ENCODE assay signal across 8 cellular contexts in the genomic region with DNA sequence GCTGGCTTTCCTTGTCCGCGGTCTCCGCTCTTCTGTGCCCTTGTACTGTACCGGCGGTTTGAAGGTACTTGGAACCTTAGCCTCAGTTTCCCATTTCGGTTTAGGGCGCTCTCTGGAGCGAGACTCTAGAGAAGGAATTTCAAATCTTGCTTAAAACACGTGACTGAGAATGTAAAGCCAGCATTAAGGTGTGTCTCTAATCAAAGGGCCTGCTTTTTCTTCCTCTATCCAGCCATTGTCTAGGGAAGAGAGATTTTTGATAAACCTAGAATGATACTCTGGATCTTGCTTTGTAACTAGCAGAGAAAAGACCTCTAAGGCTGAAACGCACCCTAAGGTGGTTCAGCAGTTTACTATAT. TPM values are rescaled to one million over a fixed set of nuclear protein-coding genes. Genes with fewer than 3 reads are reported as not detected.
A peak's percentile ranks its signal among the peaks of the same experiment; 100 is the strongest.
DNase-seq lines count a peak whose midpoint lies in the region; ATAC-seq and TF ChIP-seq lines count a peak whose summit lies in the region.

No MANE protein-coding gene starts in this region.

- peak overlapping the region; percentile 94 for H3K4me3 Mint-ChIP-seq in T-helper 2 cell treated with Interferon-gamma antibody and Interleukin-4, amounts not matched to agents 5 μg/mL and 100 μg/mL, for 36 hours

- TF ChIP-seq CTCF in ascending aorta (IDR thresholded peaks at IDR 0.05), result no peak

- intact Hi-C loops in ascending aorta (cut with DNase I), result no loop called here
- intact Hi-C loops in left colon (cut with DNase I, micrococcal nuclease), result loop anchor here in 1 of 2 donors (10.0 kb wide), 1 partner anchor 170 kb away; no protein-coding TSS in a partner anchor

- 13% methylated on average over 10 of the region's 10 CpGs for WGBS in thymus

- H3K9me3 ChIP-seq in ascending aorta, result no peaks in the 10 kb centered on the region
- H3K9me3 ChIP-seq in thymus (ENCODE audit: control insufficient read depth), result no peaks in the 10 kb centered on the region

- ATAC-seq in left colon (peak; percentile 46), GM18858 (IDR thresholded peaks at IDR 0.05; ENCODE audit: unreplicated experiment) (no peak), GM18517 (IDR thresholded peaks at IDR 0.05; ENCODE audit: unreplicated experiment) (no peak)

- H3K36me3 Mint-ChIP-seq in T-helper 2 cell treated with Interferon-gamma antibody and Interleukin-4, amounts not matched to agents 5 μg/mL and 100 μg/mL, for 36 hours (ENCODE audit: low read depth), result peaks cover 14% of the 10 kb centered on the region

- peak overlapping the region; percentile 85 for H3K27ac Mint-ChIP-seq in T-helper 2 cell treated with Interferon-gamma antibody and Interleukin-4, amounts not matched to agents 5 μg/mL and 100 μg/mL, for 36 hours

- H3K36me3 ChIP-seq in ascending aorta (peaks cover 8 to 14% of the 10 kb centered on the region in 2 donors), thymus (ENCODE audit: control insufficient read depth, insufficient read depth) (peaks cover 3% of the 10 kb centered on the region)

- H3K4me1 ChIP-seq in ascending aorta (peaks cover 0 to 23% of the 10 kb centered on the region in 2 donors), thymus (ENCODE audit: control insufficient read depth, insufficient read depth, low read length) (peaks cover 20% of the 10 kb centered on the region)

- DNase-seq in T-helper 2 cell treated with Interferon-gamma antibody and Interleukin-4, amounts not matched to agents 5 μg/mL and 100 μg/mL, for 36 hours (ENCODE audit: low spot score), result no peak
- DNase-seq in T-helper 2 cell (no peak), ascending aorta (ENCODE audit: low spot score in 2 of 2) (no peak), left colon (no peak)
- no peak for DNase-seq in stimulated activated CD4-positive, alpha-beta T cell treated with anti-CD3 and anti-CD28 coated beads, Interleukin-12 subunit alpha, Interleukin-12 subunit beta, amount 100 ng/mL, for 4 hours

- H3K27me3 ChIP-seq in ascending aorta (no peaks in the 10 kb centered on the region), thymus (ENCODE audit: control insufficient read depth, insufficient read depth) (no peaks in the 10 kb centered on the region)

- no peaks in the 10 kb centered on the region for H3K9me3 Mint-ChIP-seq in T-helper 2 cell treated with Interferon-gamma antibody and Interleukin-4, amounts not matched to agents 5 μg/mL and 100 μg/mL, for 36 hours

- H3K27ac ChIP-seq in ascending aorta, result peak overlapping the region; percentile 88 to 92
- peak overlapping the region; percentile 62 for H3K27ac ChIP-seq in thymus (ENCODE audit: low read depth)

- H3K4me3 ChIP-seq in ascending aorta, result peak overlapping the region; percentile 83 to 92
- H3K4me3 ChIP-seq in thymus (ENCODE audit: low read length), result peak overlapping the region; percentile 65

- H3K27me3 Mint-ChIP-seq in T-helper 2 cell treated with Interferon-gamma antibody and Interleukin-4, amounts not matched to agents 5 μg/mL and 100 μg/mL, for 36 hours (ENCODE audit: low read depth), result no peaks in the 10 kb centered on the region

- peaks cover 16% of the 10 kb centered on the region for H3K4me1 Mint-ChIP-seq in T-helper 2 cell treated with Interferon-gamma antibody and Interleukin-4, amounts not matched to agents 5 μg/mL and 100 μg/mL, for 36 hours (ENCODE audit: low read depth)

RNA-seq across cellular contexts. Expression of a gene that starts 0.7 kb away (rescaled TPM):
- total RNA-seq in ascending aorta (37.4 TPM), left colon (10 to 100 TPM; 44.6 to 48.6 TPM)
- 10.7 TPM for polyA plus RNA-seq in thymus

RNA-seq across cellular contexts. Expression of a gene that starts 11.4 kb away (rescaled TPM):
- 87.2 TPM for total RNA-seq in ascending aorta
- total RNA-seq in left colon, result 10 to 100 TPM; 27.2 to 53.0 TPM
- polyA plus RNA-seq in thymus, result 79.6 TPM
